14 cellular contexts compared by ENCODE assay signal in genomic region chr15:69056365-69056764, GRCh38. TPM values are rescaled to one million over a fixed set of nuclear protein-coding genes. Genes with fewer than 3 reads are reported as not detected.
DNase-seq lines count a peak whose midpoint lies in the region; ATAC-seq and TF ChIP-seq lines count a peak whose summit lies in the region.
"Had no signal": no experiment of that assay in that cellular context is flagged by ENCODE, and none has a peak within 500 bp of the region (broad histone marks: within the 10 kb centered on the region; RNA-seq: fewer than 3 reads in every experiment).

No MANE protein-coding gene starts in this region.

- peaks cover 4% of the 10 kb centered on the region for H3K4me1 ChIP-seq in HEK293 (ENCODE audit: control insufficient read depth, insufficient read depth, low read length)
- peaks cover 44% of the 10 kb centered on the region for H3K4me1 ChIP-seq in PC-3 (ENCODE audit: insufficient read depth, low read length)
- no peaks in the 10 kb centered on the region for H3K4me1 ChIP-seq in hepatocyte (ENCODE audit: insufficient read depth)
- H3K4me1 ChIP-seq in OCI-LY7 (ENCODE audit: insufficient read depth, low read length, poor library complexity, severe bottlenecking), result peaks cover 34% of the 10 kb centered on the region
- H3K4me1 ChIP-seq: thyroid gland had no signal

- H2AFZ ChIP-seq in PC-3 (ENCODE audit: low read length), result no peak overlapping the region
- no peak overlapping the region for H2AFZ ChIP-seq in hepatocyte
- no peak overlapping the region for H2AFZ ChIP-seq in OCI-LY7 (ENCODE audit: low read length)

- no peaks in the 10 kb centered on the region for H3F3A ChIP-seq in PC-3 (ENCODE audit: low read length, unreplicated experiment)

- POLR2A ChIA-PET in HEK293 (lab: Yijun Ruan, JAX), result no interaction called here
- POLR2A ChIA-PET in PC-3 (lab: Charles Lee; ENCODE audit: unreplicated experiment), result no interaction called here
- POLR2A ChIA-PET in HEK293T (lab: Yijun Ruan, JAX), result no interaction called here
- POLR2A ChIA-PET in OCI-LY7 (lab: Charles Lee), result no interaction called here

- 36% methylated on average over 3 of the region's 3 CpGs for WGBS in hepatocyte (ENCODE audit: low lambda C conversion rate, missing lambda C conversion rate)

- H3K9me2 ChIP-seq in PC-3 (replicated peaks; ENCODE audit: low read length), result no peaks in the 10 kb centered on the region
- no peaks in the 10 kb centered on the region for H3K9me2 ChIP-seq in hepatocyte (replicated peaks; ENCODE audit: insufficient read depth)
- H3K9me2 ChIP-seq in OCI-LY7 (ENCODE audit: insufficient read depth, low read length), result no peaks in the 10 kb centered on the region

- no peaks in the 10 kb centered on the region for H4K20me1 ChIP-seq in PC-3 (ENCODE audit: low read length)
- no peaks in the 10 kb centered on the region for H4K20me1 ChIP-seq in hepatocyte (ENCODE audit: insufficient read depth, poor library complexity, severe bottlenecking)
- H4K20me1 ChIP-seq in OCI-LY7 (ENCODE audit: insufficient read depth, low read length), result no peaks in the 10 kb centered on the region

- H3K9ac ChIP-seq in PC-3 (ENCODE audit: low read length), result no peak overlapping the region

- H3K9me3 ChIP-seq in HEK293 (ENCODE audit: control insufficient read depth, insufficient read depth, low read depth, low read length), result no peaks in the 10 kb centered on the region
- no peaks in the 10 kb centered on the region for H3K9me3 ChIP-seq in PC-3 (ENCODE audit: low read length)
- H3K9me3 ChIP-seq in hepatocyte (ENCODE audit: low read depth), result no peaks in the 10 kb centered on the region
- H3K9me3 ChIP-seq in OCI-LY7 (ENCODE audit: low read length), result no peaks in the 10 kb centered on the region
- H3K9me3 ChIP-seq: esophagus muscularis mucosa, thyroid gland had no signal

- no peaks in the 10 kb centered on the region for H3K79me2 ChIP-seq in PC-3 (ENCODE audit: low read length)
- no peaks in the 10 kb centered on the region for H3K79me2 ChIP-seq in hepatocyte
- H3K79me2 ChIP-seq in OCI-LY7 (ENCODE audit: insufficient read depth, low read depth, low read length), result no peaks in the 10 kb centered on the region

- TF ChIP-seq CTCF in HEK293 (tag by site-specific recombination; IDR thresholded peaks at IDR 0.05) (0 out of 2 replicates have a peak, but pooled peaks have one; percentile 28), PC-3 (conservative IDR thresholded peaks at IDR 0.05; ENCODE audit: low read depth, low read length) (peak; percentile 35; the same call in 1 of the 2 replicates), hepatocyte (IDR thresholded peaks at IDR 0.05; ENCODE audit: poor library complexity) (no peak), OCI-LY7 (conservative IDR thresholded peaks at IDR 0.05; ENCODE audit: low read length) (no peak)

- H3K27me3 ChIP-seq in PC-3 (ENCODE audit: low read length) (no peaks in the 10 kb centered on the region), hepatocyte (peaks cover 15% of the 10 kb centered on the region)
- H3K27me3 ChIP-seq: thyroid gland had no signal

- H3K4me2 ChIP-seq in PC-3 (ENCODE audit: low read length) (peak overlapping the region; percentile 10; the same call in 1 of the 2 replicates), hepatocyte (no peak overlapping the region), OCI-LY7 (ENCODE audit: low read length) (no peak overlapping the region)

- H3K4me3 ChIP-seq in HEK293 (ENCODE audit: low read depth, low read length) (no peak overlapping the region), PC-3 (ENCODE audit: low read length) (no peak overlapping the region), hepatocyte (no peak overlapping the region), OCI-LY7 (ENCODE audit: low read depth, low read length, poor library complexity, severe bottlenecking) (no peak overlapping the region)
- H3K4me3 ChIP-seq: esophagus muscularis mucosa, thyroid gland had no signal

- CTCF ChIA-PET in HEK293 (lab: Yijun Ruan, JAX), result interaction anchor here (0.6 to 4.7 kb wide), 7 partner anchors 10 to 337 kb away, joined by 3 to 61 read pairs (median 5); no protein-coding TSS in a partner anchor
- CTCF ChIA-PET in PC-3 (lab: Charles Lee), result interaction anchor here (0.6 kb wide), 2 partner anchors 209 to 377 kb away, joined by 3 read pairs; no protein-coding TSS in a partner anchor
- CTCF ChIA-PET in HEK293T (lab: Yijun Ruan, JAX), result interaction anchor here (1.6 kb wide), 1 partner anchor 168 kb away, joined by 4 read pairs; no protein-coding TSS in a partner anchor
- CTCF ChIA-PET in OCI-LY7 (lab: Charles Lee; ENCODE audit: unreplicated experiment), result no interaction called here

- intact Hi-C loops in PC-3 (cut with micrococcal nuclease), result loop anchor here (5.0 kb wide), 1 partner anchor 336 kb away; no protein-coding TSS in a partner anchor
- intact Hi-C loops in OCI-LY7 (cut with micrococcal nuclease; ENCODE audit: unreplicated experiment), result no loop called here

- H3K36me3 ChIP-seq in HEK293 (ENCODE audit: control insufficient read depth in 2 of 2, insufficient read depth in 1 of 2, low read length in 2 of 2) (no peaks in the 10 kb centered on the region), PC-3 (ENCODE audit: low read depth, low read length) (peaks cover 24% of the 10 kb centered on the region; the same call in 1 of the 2 replicates), hepatocyte (replicated peaks; ENCODE audit: insufficient read depth, low read depth) (no peaks in the 10 kb centered on the region), OCI-LY7 (ENCODE audit: insufficient read depth, low read length) (no peaks in the 10 kb centered on the region)
- H3K36me3 ChIP-seq: esophagus muscularis mucosa, thyroid gland had no signal

- BruUV-seq in PC-3 (replicated peaks; lab: Mats Ljungman, UMichigan), result no TSS peak
- no TSS peak for BruUV-seq in OCI-LY7 (replicated peaks; lab: Mats Ljungman, UMichigan)

- ATAC-seq in PC-3, result peak; percentile 61
- ATAC-seq: activated naive CD8-positive, alpha-beta T cell treated with anti-CD3 and anti-CD28 coated beads, Interleukin-2, amount 50 U/mL, for 24 hours; stimulated activated naive B cell treated with anti-CD40 and anti-IgM and Interleukin-4, amounts not matched to agents 10 μg/mL and 1 μg/mL and 100 μg/mL, for 72 hours had no signal

- no peak overlapping the region for H3K27ac ChIP-seq in HEK293 (ENCODE audit: extremely low read depth, low read depth, low read length)
- H3K27ac ChIP-seq in PC-3 (ENCODE audit: low read length), result no peak overlapping the region; the same call in 1 of the 2 replicates
- H3K27ac ChIP-seq in hepatocyte, result no peak overlapping the region
- no peak overlapping the region for H3K27ac ChIP-seq in OCI-LY7 (ENCODE audit: low read depth, low read length, poor library complexity, severe bottlenecking)
- H3K27ac ChIP-seq: esophagus muscularis mucosa, thyroid gland, VCaP had no signal

- peak; percentile 61 for DNase-seq in DMS53 (lab: John Stamatoyannopoulos, UW)
- peak; percentile 67 for DNase-seq in PC-3
- DNase-seq in hepatocyte (ENCODE audit: low spot score), result peak; percentile 43
- DNase-seq in HEK293T (ENCODE audit: extremely low spot score), result no peak
- DNase-seq in inferior parietal cortex (ENCODE audit: extremely low spot score), result no peak
- DNase-seq in OCI-LY7 (ENCODE audit: low spot score), result no peak
- DNase-seq: activated CD4-positive, alpha-beta memory T cell treated with anti-CD3 and anti-CD28 coated beads, Interleukin-2, amount 10 ng/mL, durations not matched to agents 7 days and 5 days; activated naive CD8-positive, alpha-beta T cell treated with anti-CD3 and anti-CD28 coated beads, Interleukin-2, amount 50 U/mL, for 24 hours; Kasumi-1; stimulated activated naive B cell treated with anti-CD40 and anti-IgM and Interleukin-4, amounts not matched to agents 10 μg/mL and 1 μg/mL and 100 μg/mL, for 72 hours; thyroid gland had no signal

TF ChIP-seq in HEK293T, 16 proteins besides CTCF, POLR2A, EP300 and RAD21:
- TF ChIP-seq PKNOX1 (IDR thresholded peaks at IDR 0.05), result no peak

RNA-seq across cellular contexts. Expression of gene NOX5, which starts 41.9 kb away (rescaled TPM):
- total RNA-seq in PC-3 (2014; rRNA removed) (237 and 339 TPM in 2 replicates), hepatocyte (0.13 TPM in 1 of 2 replicates, not detected in the other), OCI-LY7 (2022) (not detected in 2 replicates)
- polyA plus RNA-seq in hepatocyte, result not detected in 2 replicates
- total RNA-seq in OCI-LY7 (2014; rRNA removed; shearing (Covaris generic)), result not detected in 2 replicates
- total RNA-seq: activated CD4-positive, alpha-beta memory T cell treated with anti-CD3 and anti-CD28 coated beads, Interleukin-2, amount 10 ng/mL, durations not matched to agents 7 days and 5 days had no signal

Comparison
In these comparisons a context has a peak if more than half of its experiments do, and no peak if none do; other contexts are left out.
1. DNase-seq: peak in DMS53 (single experiment), PC-3 (single experiment) and hepatocyte (single experiment); none in HEK293T (single experiment), inferior parietal cortex (single experiment) and OCI-LY7 (single experiment).
2. CTCF ChIP-seq: peak in HEK293 (single experiment) and PC-3 (single experiment); none in hepatocyte (single experiment) and OCI-LY7 (single experiment).
3. RNA of gene NOX5, which starts 41.9 kb away (total RNA-seq): 237 to 339 TPM in PC-3; 0.13 TPM in hepatocyte and not detected in OCI-LY7; every median in the first group is over 100 times any median in the second.